8 cellular contexts compared by ENCODE assay signal in the genomic region with DNA sequence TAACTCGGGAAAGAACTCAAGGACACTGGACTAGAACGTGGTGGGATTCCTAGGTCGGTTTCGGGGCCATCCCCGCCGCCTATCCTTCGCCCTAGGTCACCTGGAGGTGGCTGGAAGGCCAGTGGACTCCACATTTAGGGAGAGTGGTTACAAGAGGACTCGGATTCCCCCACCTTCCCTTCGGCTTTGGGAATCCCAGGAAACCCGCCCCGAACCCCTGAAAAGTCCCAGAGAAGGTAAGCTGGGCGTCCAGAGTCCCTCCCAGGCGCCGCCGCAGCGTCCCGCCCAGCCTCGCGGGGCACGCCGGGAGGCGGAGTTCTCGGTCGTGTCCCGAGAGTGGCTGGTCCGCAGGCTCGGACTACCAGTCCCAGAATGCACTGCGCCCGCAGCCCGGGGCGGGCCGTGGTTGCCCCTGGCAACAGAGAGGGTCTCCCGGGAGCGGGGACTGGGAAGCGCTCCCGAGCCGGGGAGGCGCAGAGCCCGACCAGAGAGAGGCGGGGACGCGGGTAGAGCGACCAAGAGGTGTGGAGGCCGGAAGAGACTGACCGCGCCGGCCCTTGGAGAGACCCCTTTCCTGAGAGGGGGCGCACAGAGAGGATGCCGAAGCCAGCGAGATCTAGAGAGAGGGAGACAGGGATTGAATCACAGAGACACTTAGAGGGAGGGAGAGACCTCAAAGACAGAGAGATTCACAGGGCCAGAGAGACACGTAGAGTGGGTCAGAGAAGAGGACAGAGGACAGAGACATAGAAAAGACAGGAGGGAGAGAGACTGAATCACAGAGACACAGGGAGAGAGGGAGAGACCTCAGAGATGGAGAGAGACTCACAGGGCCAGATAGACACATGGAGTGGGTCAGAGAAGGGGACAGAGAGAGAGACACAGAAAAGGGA. TPM values are rescaled to one million over a fixed set of nuclear protein-coding genes. Genes with fewer than 3 reads are reported as not detected.
DNase-seq lines count a peak whose midpoint lies in the region; ATAC-seq, FAIRE-seq and TF ChIP-seq lines count a peak whose summit lies in the region.

No MANE protein-coding gene starts in this region.

- peaks cover 2 to 9% of the 10 kb centered on the region in 2 experiments; a peak in 2 of 5 replicates for H3K36me3 ChIP-seq in HepG2 (replicated peaks in 1 of 2; ENCODE audit: control insufficient read depth in 1 of 2, insufficient read depth in 2 of 2, low read length in 2 of 2)

- POLR2A ChIA-PET in activated CD4-positive, alpha-beta T cell treated with anti-CD3 and anti-CD28 coated beads, Interleukin-2, amount 10 ng/mL, durations not matched to agents 7 days and 5 days (lab: Charles Lee), result interaction anchor here (0.6 kb wide), 1 partner anchor 11 kb away, joined by 3 read pairs; no protein-coding TSS in a partner anchor
- POLR2A ChIA-PET in HepG2 (lab: Yijun Ruan, JAX), result interaction anchor here (1.0 to 4.3 kb wide), 4 partner anchors 9 to 86 kb away, joined by 4 to 102 read pairs (median 7); a partner anchor contains a TSS

- peak overlapping the region; percentile 67 for H2AFZ ChIP-seq in HepG2 (ENCODE audit: low read length)

- H3K9me3 Mint-ChIP-seq in activated CD4-positive, alpha-beta T cell treated with anti-CD3 and anti-CD28 coated beads, Interleukin-2, amount 10 ng/mL, durations not matched to agents 7 days and 5 days, result peaks cover 2% of the 10 kb centered on the region

- peaks cover 27% of the 10 kb centered on the region for H3K36me3 Mint-ChIP-seq in activated CD4-positive, alpha-beta T cell treated with anti-CD3 and anti-CD28 coated beads, Interleukin-2, amount 10 ng/mL, durations not matched to agents 7 days and 5 days (ENCODE audit: low read depth)

- TF ChIP-seq RAD21 in HepG2 (CRISPR knock-in tag; IDR thresholded peaks at IDR 0.05), result no peak

- WGBS in HepG2 (ENCODE audit: low lambda C conversion rate), result 3% methylated on average over 25 of the region's 51 CpGs

- TF ChIP-seq EP300 in HepG2 (IDR thresholded peaks at IDR 0.05; ENCODE audit: low read depth in 2 of 2, low read length in 2 of 2) (no peak), HepG2 (CRISPR knock-in tag; IDR thresholded peaks at IDR 0.05; ENCODE audit: borderline replicate concordance) (no peak)

- no peaks in the 10 kb centered on the region for H3K9me3 ChIP-seq in HepG2 (ENCODE audit: low read length)

- H3K27me3 ChIP-seq in HepG2 (ENCODE audit: control insufficient read depth in 1 of 2, insufficient read depth in 2 of 2, low read length in 2 of 2), result peaks cover 0 to 28% of the 10 kb centered on the region in 2 experiments; a peak in 3 of 5 replicates

- peak; percentile 72 for FAIRE-seq in HepG2 (lab: Jason Lieb, UNC)

- no peak overlapping the region for H3K4me3 Mint-ChIP-seq in activated CD4-positive, alpha-beta T cell treated with anti-CD3 and anti-CD28 coated beads, Interleukin-2, amount 10 ng/mL, durations not matched to agents 7 days and 5 days

- H3K4me3 ChIP-seq in GM12864 (ENCODE audit: low read depth, low read length), result peak overlapping the region; percentile 53
- peak overlapping the region; percentile 64 to 84 (median 68) for H3K4me3 ChIP-seq in HepG2 (replicated peaks in 1 of 3; ENCODE audit: insufficient read depth in 1 of 3, low read depth in 2 of 3, low read length in 3 of 3)

- in situ Hi-C loops in HepG2 (cut with HindIII; ENCODE audit: extremely low pct_ligation_motif_present, low pct_unique_long_range_greater_than_20kb), result loop anchor here (5.0 kb wide), 1 partner anchor 37 kb away; no protein-coding TSS in a partner anchor

- no peak overlapping the region for H3K27ac ChIP-seq in HepG2 (ENCODE audit: extremely low read length, insufficient read depth, low read length)

- H4K20me1 ChIP-seq in HepG2 (ENCODE audit: insufficient read depth, low read length), result peaks cover 4% of the 10 kb centered on the region; the same call in 1 of the 2 replicates

- H3K9ac ChIP-seq in HepG2 (ENCODE audit: insufficient read depth, low read depth, low read length), result peak overlapping the region; percentile 71

- TF ChIP-seq CTCF in GM12864 (IDR thresholded peaks at IDR 0.05; ENCODE audit: low read depth, low read length, missing control alignments), result no peak
- no peak for TF ChIP-seq CTCF in HepG2 (CRISPR knock-in tag; IDR thresholded peaks at IDR 0.05)

- DNase-seq in GM12864 (ENCODE audit: low read depth), result no peak
- DNase-seq in NCI-H2196 treated with DMSO at 0.1 percent for 48 hours (lab: John Stamatoyannopoulos, UW; ENCODE audit: unreplicated experiment), result peak; percentile 40
- DNase-seq in activated CD4-positive, alpha-beta T cell treated with anti-CD3 and anti-CD28 coated beads, Interleukin-2, amount 10 ng/mL, durations not matched to agents 7 days and 5 days, result peak; percentile 86
- peak; percentile 74 to 86 for DNase-seq in dermis microvascular lymphatic vessel endothelial cell (ENCODE audit: low read depth in 2 of 2)
- peak; percentile 86 for DNase-seq in HepG2 (ENCODE audit: low spot score)
- peak; percentile 58 to 70 for DNase-seq in stimulated activated CD4-positive, alpha-beta T cell treated with anti-CD3 and anti-CD28 coated beads, Interleukin-1b, Interleukin-23, amount 100 ng/mL, for 4 hours (ENCODE audit: low read depth in 2 of 2)
- DNase-seq in cortex of kidney (lab: John Stamatoyannopoulos, UW), result no peak

- CTCF ChIA-PET in activated CD4-positive, alpha-beta T cell treated with anti-CD3 and anti-CD28 coated beads, Interleukin-2, amount 10 ng/mL, durations not matched to agents 7 days and 5 days (lab: Charles Lee), result interaction anchor here (0.7 to 1.4 kb wide), 3 partner anchors 19 to 86 kb away, joined by 3 read pairs; no protein-coding TSS in a partner anchor
- CTCF ChIA-PET in HepG2 (lab: Yijun Ruan, JAX; ENCODE audit: low intra/inter-chr PET ratio, low total read pairs), result interaction anchor here (1.5 kb wide), 1 partner anchor 37 kb away, joined by 3 read pairs; no protein-coding TSS in a partner anchor

- H3K4me2 ChIP-seq in HepG2 (ENCODE audit: low read depth, low read length), result peak overlapping the region; percentile 99

- H3K79me2 ChIP-seq in HepG2 (ENCODE audit: insufficient read depth, low read length), result no peaks in the 10 kb centered on the region

- ATAC-seq in HG02763 (IDR thresholded peaks at IDR 0.05; ENCODE audit: unreplicated experiment), result peak; percentile 92
- ATAC-seq in HepG2, result peak; percentile 88

- peaks cover 18% of the 10 kb centered on the region for H3K27me3 Mint-ChIP-seq in activated CD4-positive, alpha-beta T cell treated with anti-CD3 and anti-CD28 coated beads, Interleukin-2, amount 10 ng/mL, durations not matched to agents 7 days and 5 days

- peaks cover 52% of the 10 kb centered on the region for H3K4me1 Mint-ChIP-seq in activated CD4-positive, alpha-beta T cell treated with anti-CD3 and anti-CD28 coated beads, Interleukin-2, amount 10 ng/mL, durations not matched to agents 7 days and 5 days

- intact Hi-C loops in HepG2 (cut with micrococcal nuclease; ENCODE audit: unreplicated experiment), result loop anchor here (1.0 kb wide), 1 partner anchor 10 kb away; no protein-coding TSS in a partner anchor

- TF ChIP-seq POLR2A in HepG2 (IDR thresholded peaks at IDR 0.05; ENCODE audit: insufficient read depth in 1 of 2, low read depth in 2 of 2, low read length in 2 of 2), result no peak

- BruUV-seq in HepG2 (replicated peaks; lab: Mats Ljungman, UMichigan), result no TSS peak

- H3K4me1 ChIP-seq in HepG2 (ENCODE audit: insufficient read depth, low read length), result peaks cover 30% of the 10 kb centered on the region

- peak overlapping the region; percentile 46 for H3K27ac Mint-ChIP-seq in activated CD4-positive, alpha-beta T cell treated with anti-CD3 and anti-CD28 coated beads, Interleukin-2, amount 10 ng/mL, durations not matched to agents 7 days and 5 days

RNA-seq across cellular contexts. Expression of a gene that starts 2.6 kb away (rescaled TPM):
- total RNA-seq in activated CD4-positive, alpha-beta T cell treated with anti-CD3 and anti-CD28 coated beads, Interleukin-2, amount 10 ng/mL, durations not matched to agents 7 days and 5 days, result under 1 TPM; 0.40 to 0.45 TPM
- not detected in 2 replicates for total RNA-seq in dermis microvascular lymphatic vessel endothelial cell
- total RNA-seq in HepG2 (2016; rRNA removed; fragmentation: Illumina TruSeq; extraction: Trizol), result 0.02 TPM in 1 of 2 replicates, not detected in the other
- not detected in 2 replicates for total RNA-seq in HepG2 (2016; cell fraction: cytosol; rRNA removed; fragmentation: Illumina TruSeq; extraction: Trizol; ENCODE audit: low read depth)
- total RNA-seq in HepG2 (2016; cell fraction: insoluble cytoplasmic fraction; rRNA removed; fragmentation: Illumina TruSeq; extraction: Trizol), result not detected in 2 replicates
- not detected in 2 replicates for total RNA-seq in HepG2 (2016; cell fraction: membrane; rRNA removed; fragmentation: Illumina TruSeq; extraction: Trizol)
- total RNA-seq in HepG2 (2016; cell fraction: nucleus; rRNA removed; fragmentation: Illumina TruSeq; extraction: Trizol), result not detected in 2 replicates
- 0.03 and 0.04 TPM in 2 replicates for polyA plus RNA-seq in HepG2 (2011; rRNA removed)
- not detected in 2 replicates for polyA plus RNA-seq in HepG2 (2011; cell fraction: cytosol; rRNA removed)
- 0.24 and 0.68 TPM in 2 replicates for polyA plus RNA-seq in HepG2 (2011; cell fraction: nucleus; rRNA removed)
- 0.08 TPM in 1 of 2 replicates, not detected in the other for polyA plus RNA-seq in HepG2 (2012)
- not detected in 2 replicates for polyA plus RNA-seq in HepG2 (2016; cell fraction: cytosol; fragmentation: Illumina TruSeq; extraction: Trizol; ENCODE audit: low read depth)
- polyA plus RNA-seq in HepG2 (2016; cell fraction: insoluble cytoplasmic fraction; fragmentation: Illumina TruSeq; extraction: Trizol; ENCODE audit: low read depth), result not detected in 2 replicates
- not detected in 2 replicates for polyA plus RNA-seq in HepG2 (2016; cell fraction: membrane; fragmentation: Illumina TruSeq; extraction: Trizol; ENCODE audit: low read depth)
- polyA plus RNA-seq in HepG2 (2016; cell fraction: nucleus; fragmentation: Illumina TruSeq; extraction: Trizol; ENCODE audit: insufficient read depth, low read depth), result 0.37 and 0.40 TPM in 2 replicates
- polyA minus RNA-seq in HepG2 (2011; rRNA and poly(A)+ RNA removed; ENCODE audit: low replicate concordance), result 0.84 TPM in 1 of 2 replicates, not detected in the other
- not detected in 2 replicates for polyA minus RNA-seq in HepG2 (2011; cell fraction: cytosol; rRNA and poly(A)+ RNA removed)
- 0.13 TPM in 1 of 2 replicates, not detected in the other for polyA minus RNA-seq in HepG2 (2011; cell fraction: nucleus; rRNA and poly(A)+ RNA removed)

RNA-seq across cellular contexts. Expression of a gene that starts 11.7 kb away (rescaled TPM):
- 100 to 1,000 TPM; 107 to 122 TPM for total RNA-seq in activated CD4-positive, alpha-beta T cell treated with anti-CD3 and anti-CD28 coated beads, Interleukin-2, amount 10 ng/mL, durations not matched to agents 7 days and 5 days
- 5.9 and 12.5 TPM in 2 replicates for total RNA-seq in dermis microvascular lymphatic vessel endothelial cell
- 12.4 and 19.9 TPM in 2 replicates for total RNA-seq in HepG2 (2016; rRNA removed; fragmentation: Illumina TruSeq; extraction: Trizol)
- total RNA-seq in HepG2 (2016; cell fraction: cytosol; rRNA removed; fragmentation: Illumina TruSeq; extraction: Trizol; ENCODE audit: low read depth), result 2.9 and 3.4 TPM in 2 replicates
- 8.1 and 17.3 TPM in 2 replicates for total RNA-seq in HepG2 (2016; cell fraction: insoluble cytoplasmic fraction; rRNA removed; fragmentation: Illumina TruSeq; extraction: Trizol)
- total RNA-seq in HepG2 (2016; cell fraction: membrane; rRNA removed; fragmentation: Illumina TruSeq; extraction: Trizol), result 10.9 and 11.2 TPM in 2 replicates
- total RNA-seq in HepG2 (2016; cell fraction: nucleus; rRNA removed; fragmentation: Illumina TruSeq; extraction: Trizol), result 19.9 and 23.5 TPM in 2 replicates
- 38.1 and 51.6 TPM in 2 replicates for polyA plus RNA-seq in HepG2 (2011; rRNA removed)
- polyA plus RNA-seq in HepG2 (2011; cell fraction: cytosol; rRNA removed), result 23.9 and 30.3 TPM in 2 replicates
- 51.4 and 66.0 TPM in 2 replicates for polyA plus RNA-seq in HepG2 (2011; cell fraction: nucleus; rRNA removed)
- polyA plus RNA-seq in HepG2 (2012), result 42.9 and 44.2 TPM in 2 replicates
- polyA plus RNA-seq in HepG2 (2016; cell fraction: cytosol; fragmentation: Illumina TruSeq; extraction: Trizol; ENCODE audit: low read depth), result 4.4 and 4.6 TPM in 2 replicates
- 21.9 and 33.1 TPM in 2 replicates for polyA plus RNA-seq in HepG2 (2016; cell fraction: insoluble cytoplasmic fraction; fragmentation: Illumina TruSeq; extraction: Trizol; ENCODE audit: low read depth)
- polyA plus RNA-seq in HepG2 (2016; cell fraction: membrane; fragmentation: Illumina TruSeq; extraction: Trizol; ENCODE audit: low read depth), result 11.8 and 14.0 TPM in 2 replicates
- 72.7 and 73.9 TPM in 2 replicates for polyA plus RNA-seq in HepG2 (2016; cell fraction: nucleus; fragmentation: Illumina TruSeq; extraction: Trizol; ENCODE audit: insufficient read depth, low read depth)
- 6.9 and 90.5 TPM in 2 replicates for polyA minus RNA-seq in HepG2 (2011; rRNA and poly(A)+ RNA removed; ENCODE audit: low replicate concordance)
- 35.5 and 36.5 TPM in 2 replicates for polyA minus RNA-seq in HepG2 (2011; cell fraction: cytosol; rRNA and poly(A)+ RNA removed)
- polyA minus RNA-seq in HepG2 (2011; cell fraction: nucleus; rRNA and poly(A)+ RNA removed), result 14.3 and 15.6 TPM in 2 replicates

RNA-seq across cellular contexts. Expression of a gene that starts 29.7 kb away (rescaled TPM):
- total RNA-seq in activated CD4-positive, alpha-beta T cell treated with anti-CD3 and anti-CD28 coated beads, Interleukin-2, amount 10 ng/mL, durations not matched to agents 7 days and 5 days, result not detected
- total RNA-seq in dermis microvascular lymphatic vessel endothelial cell (not detected in 2 replicates), HepG2 (2016; rRNA removed; fragmentation: Illumina TruSeq; extraction: Trizol) (not detected in 2 replicates)
- not detected in 2 replicates for total RNA-seq in HepG2 (2016; cell fraction: cytosol; rRNA removed; fragmentation: Illumina TruSeq; extraction: Trizol; ENCODE audit: low read depth)
- total RNA-seq in HepG2 (2016; cell fraction: insoluble cytoplasmic fraction; rRNA removed; fragmentation: Illumina TruSeq; extraction: Trizol), result not detected in 2 replicates
- not detected in 2 replicates for total RNA-seq in HepG2 (2016; cell fraction: membrane; rRNA removed; fragmentation: Illumina TruSeq; extraction: Trizol)
- not detected in 2 replicates for total RNA-seq in HepG2 (2016; cell fraction: nucleus; rRNA removed; fragmentation: Illumina TruSeq; extraction: Trizol)
- polyA plus RNA-seq in HepG2 (2011; rRNA removed), result not detected in 2 replicates
- not detected in 2 replicates for polyA plus RNA-seq in HepG2 (2011; cell fraction: cytosol; rRNA removed)
- not detected in 2 replicates for polyA plus RNA-seq in HepG2 (2011; cell fraction: nucleus; rRNA removed)
- polyA plus RNA-seq in HepG2 (2012), result not detected in 2 replicates
- polyA plus RNA-seq in HepG2 (2016; cell fraction: cytosol; fragmentation: Illumina TruSeq; extraction: Trizol; ENCODE audit: low read depth), result not detected in 2 replicates
- not detected in 2 replicates for polyA plus RNA-seq in HepG2 (2016; cell fraction: insoluble cytoplasmic fraction; fragmentation: Illumina TruSeq; extraction: Trizol; ENCODE audit: low read depth)
- polyA plus RNA-seq in HepG2 (2016; cell fraction: membrane; fragmentation: Illumina TruSeq; extraction: Trizol; ENCODE audit: low read depth), result not detected in 2 replicates
- polyA plus RNA-seq in HepG2 (2016; cell fraction: nucleus; fragmentation: Illumina TruSeq; extraction: Trizol; ENCODE audit: insufficient read depth, low read depth), result not detected in 2 replicates
- polyA minus RNA-seq in HepG2 (2011; rRNA and poly(A)+ RNA removed; ENCODE audit: low replicate concordance), result not detected in 2 replicates
- polyA minus RNA-seq in HepG2 (2011; cell fraction: cytosol; rRNA and poly(A)+ RNA removed), result not detected in 2 replicates
- not detected in 2 replicates for polyA minus RNA-seq in HepG2 (2011; cell fraction: nucleus; rRNA and poly(A)+ RNA removed)

RNA-seq across cellular contexts. Expression of a gene that starts 55.3 kb away (rescaled TPM):
- total RNA-seq in activated CD4-positive, alpha-beta T cell treated with anti-CD3 and anti-CD28 coated beads, Interleukin-2, amount 10 ng/mL, durations not matched to agents 7 days and 5 days, result not detected
- 0.51 and 0.76 TPM in 2 replicates for total RNA-seq in dermis microvascular lymphatic vessel endothelial cell
- total RNA-seq in HepG2 (2016; rRNA removed; fragmentation: Illumina TruSeq; extraction: Trizol), result 0.10 and 0.15 TPM in 2 replicates
- 0.09 TPM in 1 of 2 replicates, not detected in the other for total RNA-seq in HepG2 (2016; cell fraction: cytosol; rRNA removed; fragmentation: Illumina TruSeq; extraction: Trizol; ENCODE audit: low read depth)
- 0.04 and 0.10 TPM in 2 replicates for total RNA-seq in HepG2 (2016; cell fraction: insoluble cytoplasmic fraction; rRNA removed; fragmentation: Illumina TruSeq; extraction: Trizol)
- 0.07 TPM in 1 of 2 replicates, not detected in the other for total RNA-seq in HepG2 (2016; cell fraction: membrane; rRNA removed; fragmentation: Illumina TruSeq; extraction: Trizol)
- total RNA-seq in HepG2 (2016; cell fraction: nucleus; rRNA removed; fragmentation: Illumina TruSeq; extraction: Trizol), result not detected in 2 replicates
- 0.20 and 0.21 TPM in 2 replicates for polyA plus RNA-seq in HepG2 (2011; rRNA removed)
- polyA plus RNA-seq in HepG2 (2011; cell fraction: cytosol; rRNA removed), result 0.23 and 0.40 TPM in 2 replicates
- 0.07 and 0.08 TPM in 2 replicates for polyA plus RNA-seq in HepG2 (2011; cell fraction: nucleus; rRNA removed)
- 0.07 and 0.11 TPM in 2 replicates for polyA plus RNA-seq in HepG2 (2012)
- 0.02 TPM in 1 of 2 replicates, not detected in the other for polyA plus RNA-seq in HepG2 (2016; cell fraction: cytosol; fragmentation: Illumina TruSeq; extraction: Trizol; ENCODE audit: low read depth)
- polyA plus RNA-seq in HepG2 (2016; cell fraction: insoluble cytoplasmic fraction; fragmentation: Illumina TruSeq; extraction: Trizol; ENCODE audit: low read depth), result 0.11 and 0.13 TPM in 2 replicates
- polyA plus RNA-seq in HepG2 (2016; cell fraction: membrane; fragmentation: Illumina TruSeq; extraction: Trizol; ENCODE audit: low read depth), result 0.07 TPM in 1 of 2 replicates, not detected in the other
- polyA plus RNA-seq in HepG2 (2016; cell fraction: nucleus; fragmentation: Illumina TruSeq; extraction: Trizol; ENCODE audit: insufficient read depth, low read depth), result 0.15 TPM in 1 of 2 replicates, not detected in the other
- polyA minus RNA-seq in HepG2 (2011; rRNA and poly(A)+ RNA removed; ENCODE audit: low replicate concordance), result 0.24 TPM in 1 of 2 replicates, not detected in the other
- not detected in 2 replicates for polyA minus RNA-seq in HepG2 (2011; cell fraction: cytosol; rRNA and poly(A)+ RNA removed)
- polyA minus RNA-seq in HepG2 (2011; cell fraction: nucleus; rRNA and poly(A)+ RNA removed), result 0.12 and 0.13 TPM in 2 replicates

Comparison
In these comparisons a context has a peak if more than half of its experiments do, and no peak if none do; other contexts are left out.
1. DNase-seq: peak in NCI-H2196 treated with DMSO at 0.1 percent for 48 hours (single experiment), activated CD4-positive, alpha-beta T cell treated with anti-CD3 and anti-CD28 coated beads, Interleukin-2, amount 10 ng/mL, durations not matched to agents 7 days and 5 days (single experiment), dermis microvascular lymphatic vessel endothelial cell (2 of 2), HepG2 (single experiment) and stimulated activated CD4-positive, alpha-beta T cell treated with anti-CD3 and anti-CD28 coated beads, Interleukin-1b, Interleukin-23, amount 100 ng/mL, for 4 hours (2 of 2); none in GM12864 (single experiment) and cortex of kidney (single experiment).